Comparison of ENCODE assay signal across 1 cellular context in the genomic region with DNA sequence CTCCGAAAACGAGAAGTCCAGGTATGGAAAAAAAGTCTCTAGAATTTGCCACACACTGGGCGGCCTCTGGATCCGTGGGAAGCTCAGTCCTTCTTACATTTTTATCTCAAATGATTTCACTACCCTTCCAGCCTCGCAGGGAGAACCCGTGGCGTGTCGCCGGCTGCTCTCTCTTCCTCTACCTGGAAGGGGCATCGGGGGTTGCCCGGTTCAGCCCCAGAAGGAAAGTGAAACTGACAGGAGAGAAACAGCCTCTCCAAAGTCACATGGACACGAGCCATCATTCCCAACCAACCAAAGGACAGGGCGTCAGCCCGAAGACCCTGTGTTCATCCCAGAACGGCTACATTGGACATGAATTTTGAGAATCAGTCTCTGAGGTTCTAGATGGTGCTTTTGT.
TF ChIP-seq lines count a peak whose summit lies in the region.

No MANE protein-coding gene starts in this region.

TF ChIP-seq in GM23338, 12 proteins besides CTCF, POLR2A, EP300 and RAD21 (continued from another document):
- TF ChIP-seq, protein P1, sequence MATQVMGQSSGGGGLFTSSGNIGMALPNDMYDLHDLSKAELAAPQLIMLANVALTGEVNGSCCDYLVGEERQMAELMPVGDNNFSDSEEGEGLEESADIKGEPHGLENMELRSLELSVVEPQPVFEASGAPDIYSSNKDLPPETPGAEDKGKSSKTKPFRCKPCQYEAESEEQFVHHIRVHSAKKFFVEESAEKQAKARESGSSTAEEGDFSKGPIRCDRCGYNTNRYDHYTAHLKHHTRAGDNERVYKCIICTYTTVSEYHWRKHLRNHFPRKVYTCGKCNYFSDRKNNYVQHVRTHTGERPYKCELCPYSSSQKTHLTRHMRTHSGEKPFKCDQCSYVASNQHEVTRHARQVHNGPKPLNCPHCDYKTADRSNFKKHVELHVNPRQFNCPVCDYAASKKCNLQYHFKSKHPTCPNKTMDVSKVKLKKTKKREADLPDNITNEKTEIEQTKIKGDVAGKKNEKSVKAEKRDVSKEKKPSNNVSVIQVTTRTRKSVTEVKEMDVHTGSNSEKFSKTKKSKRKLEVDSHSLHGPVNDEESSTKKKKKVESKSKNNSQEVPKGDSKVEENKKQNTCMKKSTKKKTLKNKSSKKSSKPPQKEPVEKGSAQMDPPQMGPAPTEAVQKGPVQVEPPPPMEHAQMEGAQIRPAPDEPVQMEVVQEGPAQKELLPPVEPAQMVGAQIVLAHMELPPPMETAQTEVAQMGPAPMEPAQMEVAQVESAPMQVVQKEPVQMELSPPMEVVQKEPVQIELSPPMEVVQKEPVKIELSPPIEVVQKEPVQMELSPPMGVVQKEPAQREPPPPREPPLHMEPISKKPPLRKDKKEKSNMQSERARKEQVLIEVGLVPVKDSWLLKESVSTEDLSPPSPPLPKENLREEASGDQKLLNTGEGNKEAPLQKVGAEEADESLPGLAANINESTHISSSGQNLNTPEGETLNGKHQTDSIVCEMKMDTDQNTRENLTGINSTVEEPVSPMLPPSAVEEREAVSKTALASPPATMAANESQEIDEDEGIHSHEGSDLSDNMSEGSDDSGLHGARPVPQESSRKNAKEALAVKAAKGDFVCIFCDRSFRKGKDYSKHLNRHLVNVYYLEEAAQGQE (IDR thresholded peaks at IDR 0.05; ENCODE audit: unreplicated experiment) = no peak
